9 cellular contexts compared by ENCODE assay signal in the genomic region with DNA sequence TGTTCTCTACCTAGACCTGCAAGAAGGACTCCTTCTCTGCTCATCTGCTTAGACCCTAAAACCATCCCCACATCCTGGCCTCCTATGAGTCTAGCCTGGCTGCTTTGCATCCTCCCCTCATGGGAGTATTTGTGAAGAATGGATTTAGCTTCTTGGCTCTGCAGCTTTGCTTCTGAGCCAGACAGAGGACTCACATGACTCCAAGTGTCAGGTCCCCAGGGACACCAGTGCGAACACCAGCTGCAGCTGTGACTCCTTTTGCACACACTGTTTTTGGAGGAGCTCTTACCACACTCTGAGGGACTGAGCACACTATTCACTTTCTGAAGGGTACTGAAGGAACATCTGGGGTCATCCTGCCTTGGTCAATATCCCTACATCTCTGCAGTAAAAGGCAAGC.
DNase-seq lines count a peak whose midpoint lies in the region; ATAC-seq and TF ChIP-seq lines count a peak whose summit lies in the region.
"Had no signal": no experiment of that assay in that cellular context is flagged by ENCODE, and none has a peak within 500 bp of the region (broad histone marks: within the 10 kb centered on the region; RNA-seq: fewer than 3 reads in every experiment).

No MANE protein-coding gene starts in this region.

- no peaks in the 10 kb centered on the region for H3K27me3 Mint-ChIP-seq in glutamatergic neuron (ENCODE audit: unreplicated experiment)
- H3K27me3 Mint-ChIP-seq in mesothelial cell of epicardium (ENCODE audit: low read depth) = no peaks in the 10 kb centered on the region

- H3K4me3 Mint-ChIP-seq in glutamatergic neuron (ENCODE audit: unreplicated experiment) = no peak overlapping the region
- no peak overlapping the region for H3K4me3 Mint-ChIP-seq in mesothelial cell of epicardium

- H3K9me3 ChIP-seq in upper lobe of right lung = no peaks in the 10 kb centered on the region

- no peak for TF ChIP-seq CTCF in NB4 (IDR thresholded peaks at IDR 0.05; ENCODE audit: low read depth, low read length)
- no peak for TF ChIP-seq CTCF in glutamatergic neuron (IDR thresholded peaks at IDR 0.05; ENCODE audit: partially characterized antibody, unreplicated experiment)
- no peak for TF ChIP-seq CTCF in upper lobe of right lung (IDR thresholded peaks at IDR 0.05)
- no peak for TF ChIP-seq CTCF in mesothelial cell of epicardium (IDR thresholded peaks at IDR 0.05; ENCODE audit: unreplicated experiment)

- H3K4me1 Mint-ChIP-seq in glutamatergic neuron (ENCODE audit: low read depth, unreplicated experiment) (peaks cover 25% of the 10 kb centered on the region), mesothelial cell of epicardium (peaks cover 13% of the 10 kb centered on the region)

- H3K9me3 Mint-ChIP-seq in glutamatergic neuron (ENCODE audit: unreplicated experiment) = peaks cover 5% of the 10 kb centered on the region
- H3K9me3 Mint-ChIP-seq in mesothelial cell of epicardium = no peaks in the 10 kb centered on the region

- H3K27ac ChIP-seq in upper lobe of right lung = no peak overlapping the region
- H3K27ac ChIP-seq: cardiac muscle cell had no signal

- H3K4me3 ChIP-seq in NB4 (ENCODE audit: low read depth, low read length) (no peak overlapping the region), upper lobe of right lung (no peak overlapping the region)
- H3K4me3 ChIP-seq: cardiac muscle cell had no signal

- DNase-seq in NB4 (ENCODE audit: low read depth) = peak; percentile 95
- DNase-seq in glutamatergic neuron = peak; percentile 65
- no peak for DNase-seq in upper lobe of right lung
- no peak for DNase-seq in effector CD4-positive, alpha-beta T cell
- no peak for DNase-seq in mesothelial cell of epicardium (ENCODE audit: low spot score in 2 of 2, unreplicated experiment in 2 of 2)
- DNase-seq in activated CD4-positive, CD25-positive, alpha-beta regulatory T cell treated with anti-CD3 and anti-CD28 coated beads, Interleukin-2, amount 50 U/mL, for 72 hours = no peak

- H3K36me3 Mint-ChIP-seq in glutamatergic neuron (ENCODE audit: unreplicated experiment) (no peaks in the 10 kb centered on the region), mesothelial cell of epicardium (no peaks in the 10 kb centered on the region)

- ATAC-seq in GM18499 (IDR thresholded peaks at IDR 0.05; ENCODE audit: insufficient read depth, unreplicated experiment) (peak; percentile 71), GM21723 (IDR thresholded peaks at IDR 0.05; ENCODE audit: unreplicated experiment) (peak; percentile 86), upper lobe of right lung (peak; percentile 66)

- H3K27ac Mint-ChIP-seq in glutamatergic neuron (ENCODE audit: unreplicated experiment) (peak overlapping the region; percentile 60), mesothelial cell of epicardium (no peak overlapping the region)

- no peak for TF ChIP-seq POLR2A in NB4 (IDR thresholded peaks at IDR 0.05; ENCODE audit: extremely low read depth, insufficient read length)

- intact Hi-C loops in upper lobe of right lung (cut with DNase I) = no loop called here

- H3K4me1 ChIP-seq in upper lobe of right lung = peaks cover 5% of the 10 kb centered on the region

- no peaks in the 10 kb centered on the region for H3K36me3 ChIP-seq in upper lobe of right lung
- H3K36me3 ChIP-seq: cardiac muscle cell had no signal

- H3K27me3 ChIP-seq in upper lobe of right lung = no peaks in the 10 kb centered on the region
- H3K27me3 ChIP-seq: cardiac muscle cell had no signal

Comparison
In these comparisons a context has a peak if more than half of its experiments do, and no peak if none do; other contexts are left out.
1. DNase-seq: peak in NB4 (single experiment) and glutamatergic neuron (single experiment); none in upper lobe of right lung (single experiment), effector CD4-positive, alpha-beta T cell (single experiment), mesothelial cell of epicardium (0 of 2) and activated CD4-positive, CD25-positive, alpha-beta regulatory T cell treated with anti-CD3 and anti-CD28 coated beads, Interleukin-2, amount 50 U/mL, for 72 hours (single experiment).
2. Peak in every context shown above with its lines, with median percentiles within 50 percentile points of each other: ATAC-seq.